ENCODE assay signal across 1 cellular context in the genomic region with DNA sequence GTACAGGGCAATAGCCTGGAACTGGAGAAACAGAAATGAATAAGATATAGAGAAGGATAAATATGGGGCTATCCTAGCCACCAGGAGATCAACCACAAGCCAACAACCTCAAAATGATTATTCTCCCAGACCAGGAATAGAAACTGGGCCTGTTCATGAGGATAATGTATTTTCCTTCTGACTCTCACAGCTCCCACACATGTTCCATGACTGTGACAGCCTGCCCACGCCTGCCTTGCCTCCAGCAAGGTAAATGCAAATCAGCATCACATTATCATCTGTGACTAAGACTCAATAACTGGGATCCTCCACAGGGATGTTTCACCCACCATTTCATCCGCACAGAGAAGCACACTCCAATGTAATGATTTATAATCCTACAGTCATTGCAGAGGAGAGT.
TF ChIP-seq lines count a peak whose summit lies in the region.

No MANE protein-coding gene starts in this region.

TF ChIP-seq in H1, 55 proteins besides CTCF, POLR2A, EP300 and RAD21:
- no peak for TF ChIP-seq EZH2 (IDR thresholded peaks at IDR 0.05; ENCODE audit: low read depth, low read length, severe bottlenecking)
- peak; percentile 30; the same call in 1 of the 2 replicates for TF ChIP-seq POLR2AphosphoS5 (IDR thresholded peaks at IDR 0.05; ENCODE audit: low read depth, low read length)
